23 cellular contexts compared by ENCODE assay signal in the genomic region with DNA sequence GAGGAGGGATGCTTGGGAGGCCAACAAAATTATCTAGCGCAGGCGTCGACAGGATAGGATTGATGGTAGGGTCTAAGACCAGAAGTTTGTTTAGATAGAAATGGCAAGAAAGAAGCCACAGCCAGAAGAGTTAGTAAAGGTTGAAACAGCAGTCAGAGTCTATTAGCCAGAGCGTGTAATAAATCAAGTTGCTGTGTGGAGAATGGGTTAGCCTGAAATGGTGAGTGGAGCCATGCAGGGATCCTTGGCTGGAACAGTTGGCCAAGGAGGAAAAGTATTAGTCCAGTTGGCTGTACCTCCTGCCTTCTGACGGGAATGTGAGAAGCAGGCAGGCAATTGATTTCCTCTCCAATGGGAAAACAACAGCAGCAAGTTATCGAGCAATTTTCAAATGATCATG.
"Had no signal": no experiment of that assay in that cellular context is flagged by ENCODE, and none has a peak within 500 bp of the region (broad histone marks: within the 10 kb centered on the region; RNA-seq: fewer than 3 reads in every experiment).

No MANE protein-coding gene starts in this region.

- DNase-seq: activated CD4-positive, alpha-beta T cell treated with anti-CD3 and anti-CD28 coated beads, Interleukin-2, amount 50 U/mL, for 1 hour; activated CD8-positive, alpha-beta T cell treated with anti-CD3 and anti-CD28 coated beads for 36 hours; activated naive CD4-positive, alpha-beta T cell; activated T-cell treated with anti-CD3 and anti-CD28 coated beads, Interleukin-2, amount 50 U/mL, for 72 hours; central memory CD4-positive, alpha-beta T cell; foreskin fibroblast; kidney glomerular epithelial cell; mammary epithelial cell; midbrain; naive thymus-derived CD8-positive, alpha-beta T cell; occipital lobe; posterior cingulate gyrus; right lobe of liver; small intestine; stimulated activated CD4-positive, alpha-beta T cell treated with anti-CD3 and anti-CD28 coated beads, Interleukin-4, amount 100 ng/mL, for 24 hours; T-helper 2 cell; trophoblast cell had no signal

- H3K9me3 ChIP-seq: heart right ventricle, right lobe of liver, thoracic aorta had no signal

- H3K36me3 ChIP-seq: heart right ventricle, neural progenitor cell, right lobe of liver, thoracic aorta had no signal

- H3K27ac ChIP-seq: heart right ventricle, neural progenitor cell, right lobe of liver, thoracic aorta had no signal

- H3K4me1 ChIP-seq: neural progenitor cell, right lobe of liver had no signal

- H3K4me3 ChIP-seq: heart right ventricle, neural progenitor cell, right lobe of liver, thoracic aorta had no signal

- ATAC-seq: activated CD8-positive, alpha-beta T cell treated with anti-CD3 and anti-CD28 coated beads for 36 hours; activated naive CD4-positive, alpha-beta T cell treated with anti-CD3 and anti-CD28 coated beads, Interleukin-2, amount 50 U/mL, for 72 hours; activated T-cell treated with anti-CD3 and anti-CD28 coated beads, Interleukin-2, amount 50 U/mL, for 72 hours; naive thymus-derived CD8-positive, alpha-beta T cell; right lobe of liver; SK-N-SH treated with all-trans-retinoic acid at 6 μM for 48 hours; stimulated activated effector memory CD8-positive, alpha-beta T cell treated with anti-CD3 and anti-CD28 coated beads, Interleukin-12 subunit alpha, Interleukin-12 subunit beta, amount 100 ng/mL, for 72 hours had no signal

- H3K27me3 ChIP-seq: heart right ventricle, neural progenitor cell, right lobe of liver had no signal
